Comparison of ENCODE assay signal across 10 cellular contexts in the genomic region with DNA sequence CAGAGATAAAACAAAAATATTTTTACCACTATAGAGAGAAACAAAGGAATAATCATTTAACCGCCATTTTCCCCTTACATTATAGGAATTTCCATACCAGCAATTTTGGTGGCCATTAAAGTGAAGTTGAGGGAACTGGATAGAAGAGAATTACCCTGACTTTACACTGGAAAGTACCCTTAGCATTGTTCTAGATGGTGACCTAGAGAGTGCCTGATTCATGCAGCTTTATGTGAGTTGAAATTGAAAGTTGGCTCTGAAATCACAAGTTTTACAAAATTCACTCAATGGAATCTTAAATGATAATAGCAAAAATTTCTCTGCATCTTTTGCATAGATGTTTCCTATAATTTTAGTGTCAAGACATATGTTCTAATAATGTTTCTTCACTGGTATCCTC. TPM values are rescaled to one million over a fixed set of nuclear protein-coding genes. Genes with fewer than 3 reads are reported as not detected.
DNase-seq lines count a peak whose midpoint lies in the region; ATAC-seq and TF ChIP-seq lines count a peak whose summit lies in the region.
"Had no signal": no experiment of that assay in that cellular context is flagged by ENCODE, and none has a peak within 500 bp of the region (broad histone marks: within the 10 kb centered on the region; RNA-seq: fewer than 3 reads in every experiment).

No MANE protein-coding gene starts in this region.

- TF ChIP-seq CTCF in fibroblast of the aortic adventitia (IDR thresholded peaks at IDR 0.05; ENCODE audit: insufficient read depth, low read length), result no peak

- DNase-seq in fibroblast of the aortic adventitia (ENCODE audit: low read depth) (peak; percentile 47), cerebellum (ENCODE audit: low spot score) (no peak), AG08395 (ENCODE audit: low spot score) (no peak), NCI-H1694 treated with DMSO at 0.1 percent for 48 hours (lab: John Stamatoyannopoulos, UW) (no peak), inferior parietal cortex (ENCODE audit: extremely low spot score) (no peak)
- DNase-seq: SIG-M5 had no signal

- ATAC-seq in GM18517 (IDR thresholded peaks at IDR 0.05; ENCODE audit: unreplicated experiment), result peak; percentile 37
- ATAC-seq in GM21576 (IDR thresholded peaks at IDR 0.05; ENCODE audit: unreplicated experiment), result peak; percentile 39
- ATAC-seq in HG03521 (IDR thresholded peaks at IDR 0.05; ENCODE audit: unreplicated experiment), result peak; percentile 37

- H3K4me3 ChIP-seq in fibroblast of the aortic adventitia (ENCODE audit: low read depth, low read length), result no peak overlapping the region
- H3K4me3 ChIP-seq: skin epidermis had no signal

RNA-seq across cellular contexts. Expression of gene PREP, which starts 55.7 kb away (rescaled TPM):
- 9.0 and 18.1 TPM in 2 replicates for total RNA-seq in fibroblast of the aortic adventitia (ENCODE audit: low replicate concordance)
- 29.3 TPM for total RNA-seq in cerebellum
